In the genomic region with DNA sequence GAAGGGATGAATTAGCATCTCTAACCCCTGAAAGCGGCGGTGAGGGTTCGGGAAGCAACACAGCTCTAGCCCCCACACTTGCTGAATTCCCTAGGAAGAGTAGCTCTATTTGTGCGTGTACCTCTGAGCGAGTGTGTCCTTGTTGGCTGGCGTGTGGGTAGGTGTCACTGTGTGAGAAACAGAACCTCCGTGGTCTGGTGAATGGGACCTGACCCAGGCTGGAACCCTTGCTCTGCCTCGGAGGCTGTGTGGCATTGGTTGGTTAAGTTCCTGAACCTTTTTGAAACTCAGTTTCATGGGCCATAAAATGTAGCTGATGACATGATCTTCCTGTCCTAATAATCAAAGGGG, we compare ENCODE assay signal across 8 cellular contexts. TPM values are rescaled to one million over a fixed set of nuclear protein-coding genes. Genes with fewer than 3 reads are reported as not detected.
DNase-seq lines count a peak whose midpoint lies in the region; TF ChIP-seq lines count a peak whose summit lies in the region.

No MANE protein-coding gene starts in this region.

- TF ChIP-seq CTCF in Peyer's patch (IDR thresholded peaks at IDR 0.05) (no peak), hepatocyte (IDR thresholded peaks at IDR 0.05; ENCODE audit: poor library complexity) (no peak), type B pancreatic cell (conservative IDR thresholded peaks at IDR 0.05) (no peak)

- H3K27me3 Mint-ChIP-seq in activated naive CD4-positive, alpha-beta T cell treated with anti-CD3 and anti-CD28 coated beads for 36 hours (ENCODE audit: low read depth) = no peaks in the 10 kb centered on the region
- no peaks in the 10 kb centered on the region for H3K27me3 Mint-ChIP-seq in type B pancreatic cell

- peaks cover 12% of the 10 kb centered on the region for H3K36me3 Mint-ChIP-seq in activated naive CD4-positive, alpha-beta T cell treated with anti-CD3 and anti-CD28 coated beads for 36 hours (ENCODE audit: low read depth)
- no peaks in the 10 kb centered on the region for H3K36me3 Mint-ChIP-seq in type B pancreatic cell

- H3K79me2 ChIP-seq in hepatocyte = peaks cover 43% of the 10 kb centered on the region

- peaks cover 43% of the 10 kb centered on the region for H3K4me1 Mint-ChIP-seq in activated naive CD4-positive, alpha-beta T cell treated with anti-CD3 and anti-CD28 coated beads for 36 hours (ENCODE audit: low read depth)
- H3K4me1 Mint-ChIP-seq in type B pancreatic cell (ENCODE audit: unreplicated experiment) = peaks cover 26% of the 10 kb centered on the region

- H3K36me3 ChIP-seq in Peyer's patch (peaks cover 0 to 16% (median 0%) of the 10 kb centered on the region in 3 donors), hepatocyte (replicated peaks; ENCODE audit: insufficient read depth, low read depth) (no peaks in the 10 kb centered on the region)

- no peaks in the 10 kb centered on the region for H3K9me2 ChIP-seq in hepatocyte (replicated peaks; ENCODE audit: insufficient read depth)

- H3K9me3 ChIP-seq in Peyer's patch (no peaks in the 10 kb centered on the region), hepatocyte (ENCODE audit: low read depth) (no peaks in the 10 kb centered on the region)

- DNase-seq in activated naive CD4-positive, alpha-beta T cell treated with anti-CD3 and anti-CD28 coated beads for 36 hours = no peak
- no peak for DNase-seq in activated naive CD4-positive, alpha-beta T cell treated with Interleukin-2 at 50 U/mL for 16 hours
- DNase-seq in Peyer's patch = no peak
- no peak for DNase-seq in hepatocyte (ENCODE audit: low spot score)
- DNase-seq in type B pancreatic cell (ENCODE audit: extremely low spot score, unreplicated experiment) = no peak
- no peak for DNase-seq in NCI-H2196 treated with DMSO at 0.1 percent for 48 hours (lab: John Stamatoyannopoulos, UW; ENCODE audit: unreplicated experiment)
- no peak for DNase-seq in kidney tubule cell (ENCODE audit: low spot score)
- DNase-seq in ACHN = no peak

- H4K20me1 ChIP-seq in hepatocyte (ENCODE audit: insufficient read depth, poor library complexity, severe bottlenecking) = peaks cover 38% of the 10 kb centered on the region

- peak overlapping the region; percentile 8 for H2AFZ ChIP-seq in hepatocyte

- peak overlapping the region; percentile 89 for H3K27ac Mint-ChIP-seq in activated naive CD4-positive, alpha-beta T cell treated with anti-CD3 and anti-CD28 coated beads for 36 hours
- peak overlapping the region; percentile 95 for H3K27ac Mint-ChIP-seq in type B pancreatic cell

- no peak for TF ChIP-seq POLR2A in Peyer's patch (IDR thresholded peaks at IDR 0.05)

- H3K27ac ChIP-seq in Peyer's patch (peak overlapping the region in 2 of 4 donors; percentile 80 to 87), hepatocyte (no peak overlapping the region)

- 20% methylated on average over 8 of the region's 8 CpGs for WGBS in hepatocyte (ENCODE audit: low lambda C conversion rate, missing lambda C conversion rate)

- H3K9me3 Mint-ChIP-seq in activated naive CD4-positive, alpha-beta T cell treated with anti-CD3 and anti-CD28 coated beads for 36 hours = no peaks in the 10 kb centered on the region
- H3K9me3 Mint-ChIP-seq in type B pancreatic cell = no peaks in the 10 kb centered on the region

- CTCF ChIA-PET in activated naive CD4-positive, alpha-beta T cell treated with anti-CD3 and anti-CD28 coated beads for 36 hours (lab: Charles Lee) = no interaction called here

- peaks cover 0 to 43% (median 33%) of the 10 kb centered on the region in 4 donors for H3K4me1 ChIP-seq in Peyer's patch
- peaks cover 27% of the 10 kb centered on the region for H3K4me1 ChIP-seq in hepatocyte (ENCODE audit: insufficient read depth)

- in situ Hi-C loops in ACHN (cut with HindIII; ENCODE audit: low pct_ligation_motif_present, low pct_unique_long_range_greater_than_20kb, low sequenced_read_pairs) = no loop called here

- H3K4me3 ChIP-seq in Peyer's patch (peak overlapping the region; percentile 10 to 84 (median 69)), hepatocyte (no peak overlapping the region)

- H3K4me3 Mint-ChIP-seq in activated naive CD4-positive, alpha-beta T cell treated with anti-CD3 and anti-CD28 coated beads for 36 hours = peak overlapping the region; percentile 97
- H3K4me3 Mint-ChIP-seq in type B pancreatic cell = peak overlapping the region; percentile 98

- intact Hi-C loops in activated naive CD4-positive, alpha-beta T cell treated with anti-CD3 and anti-CD28 coated beads for 36 hours (cut with micrococcal nuclease) = loop anchor here (1.0 to 10.0 kb wide), 9 partner anchors 8 to 1025 kb away; a partner anchor contains a TSS

- H3K27me3 ChIP-seq in Peyer's patch (no peaks in the 10 kb centered on the region), hepatocyte (no peaks in the 10 kb centered on the region)

- H3K4me2 ChIP-seq in hepatocyte = peak overlapping the region; percentile 65

RNA-seq across cellular contexts. Expression of a gene that starts 0.4 kb away (rescaled TPM):
- total RNA-seq in activated naive CD4-positive, alpha-beta T cell treated with anti-CD3 and anti-CD28 coated beads for 36 hours = 10 to 100 TPM; 10.6 to 11.1 TPM
- total RNA-seq in Peyer's patch (10 to 100 TPM; 14.0 to 75.5 (median 66.2) TPM), hepatocyte (49.3 and 63.0 TPM in 2 replicates), type B pancreatic cell (ENCODE audit: low replicate concordance) (42.7 and 44.4 TPM in 2 replicates)
- polyA plus RNA-seq in hepatocyte = 64.5 and 69.9 TPM in 2 replicates

RNA-seq across cellular contexts. Expression of a gene that starts 9.1 kb away (rescaled TPM):
- total RNA-seq in activated naive CD4-positive, alpha-beta T cell treated with anti-CD3 and anti-CD28 coated beads for 36 hours = 10 to 100 TPM; 11.0 to 11.3 TPM
- 10 to 100 TPM; 22.3 to 69.5 (median 38.6) TPM for total RNA-seq in Peyer's patch
- 31.0 and 37.3 TPM in 2 replicates for total RNA-seq in hepatocyte
- polyA plus RNA-seq in hepatocyte = 40.5 and 46.9 TPM in 2 replicates
- total RNA-seq in type B pancreatic cell (ENCODE audit: low replicate concordance) = 10.1 and 15.9 TPM in 2 replicates

RNA-seq across cellular contexts. Expression of a gene that starts 9.2 kb away (rescaled TPM):
- 10 to 100 TPM; 27.7 to 31.3 TPM for total RNA-seq in activated naive CD4-positive, alpha-beta T cell treated with anti-CD3 and anti-CD28 coated beads for 36 hours
- total RNA-seq in Peyer's patch (10 to 100 TPM; 19.1 to 45.4 (median 28.3) TPM), hepatocyte (22.3 and 23.5 TPM in 2 replicates), type B pancreatic cell (ENCODE audit: low replicate concordance) (20.3 and 27.9 TPM in 2 replicates)
- 27.0 and 34.6 TPM in 2 replicates for polyA plus RNA-seq in hepatocyte

RNA-seq across cellular contexts. Expression of a gene that starts 14.2 kb away (rescaled TPM):
- under 1 TPM; 0.54 to 0.57 TPM for total RNA-seq in activated naive CD4-positive, alpha-beta T cell treated with anti-CD3 and anti-CD28 coated beads for 36 hours
- total RNA-seq in Peyer's patch (under 1 TPM in 2 of 4 donors, not detected in 2; 0.27 to 0.38 TPM), hepatocyte (0.20 and 0.44 TPM in 2 replicates), type B pancreatic cell (ENCODE audit: low replicate concordance) (1.8 and 13.4 TPM in 2 replicates)
- polyA plus RNA-seq in hepatocyte = 0.18 and 0.77 TPM in 2 replicates

RNA-seq across cellular contexts. Expression of a gene that starts 19.1 kb away (rescaled TPM):
- total RNA-seq in activated naive CD4-positive, alpha-beta T cell treated with anti-CD3 and anti-CD28 coated beads for 36 hours = 10 to 100 TPM; 37.5 to 38.5 TPM
- total RNA-seq in Peyer's patch (10 to 100 TPM; 27.6 to 80.0 (median 29.4) TPM), hepatocyte (11.3 and 13.4 TPM in 2 replicates), type B pancreatic cell (ENCODE audit: low replicate concordance) (13.7 and 13.8 TPM in 2 replicates)
- 22.9 and 30.1 TPM in 2 replicates for polyA plus RNA-seq in hepatocyte
